In the genomic region with DNA sequence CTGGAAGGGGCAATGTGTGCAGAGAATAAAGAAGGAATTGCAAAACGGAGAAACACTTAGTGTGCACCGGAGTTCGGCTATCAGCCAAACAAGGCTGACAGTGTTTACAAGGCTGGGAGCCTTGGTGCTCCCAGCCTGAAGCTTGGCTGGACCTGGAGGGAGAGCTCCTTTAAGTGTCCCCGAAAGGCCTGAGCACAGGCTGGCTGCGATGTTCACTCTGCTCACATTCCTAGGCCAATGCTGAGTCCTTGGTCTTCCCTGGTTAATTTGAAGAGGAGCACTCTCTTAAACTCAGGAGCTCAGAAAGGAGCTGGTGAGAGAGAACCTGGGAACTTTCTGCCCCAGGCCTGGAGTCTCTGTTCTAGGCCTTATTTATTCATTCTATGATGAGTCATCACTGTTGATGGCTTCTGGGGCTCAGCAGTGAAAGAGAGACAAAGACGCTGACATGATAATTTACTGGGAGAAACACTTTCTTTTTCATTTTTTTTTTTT, we compare ENCODE assay signal across 10 cellular contexts.
DNase-seq lines count a peak whose midpoint lies in the region; ATAC-seq and TF ChIP-seq lines count a peak whose summit lies in the region.
"Had no signal": no experiment of that assay in that cellular context is flagged by ENCODE, and none has a peak within 500 bp of the region (broad histone marks: within the 10 kb centered on the region; RNA-seq: fewer than 3 reads in every experiment).

No MANE protein-coding gene starts in this region.

- in situ Hi-C loops in SK-MEL-5 (cut with HindIII; ENCODE audit: low pct_unique_long_range_greater_than_20kb, low sequenced_read_pairs) = no loop called here
- in situ Hi-C loops in KBM-7 (cut with MboI; ENCODE audit: low pct_unique_long_range_greater_than_20kb, low sequenced_read_pairs) = no loop called here

- peaks cover 10% of the 10 kb centered on the region for H3K4me1 Mint-ChIP-seq in glutamatergic neuron (ENCODE audit: low read depth, unreplicated experiment)

- intact Hi-C loops in sciatic nerve (cut with DNase I) = no loop called here

- H3K9me3 Mint-ChIP-seq in glutamatergic neuron (ENCODE audit: unreplicated experiment) = no peaks in the 10 kb centered on the region

- no peak overlapping the region for H3K4me3 Mint-ChIP-seq in glutamatergic neuron (ENCODE audit: unreplicated experiment)

- peak; percentile 17 for ATAC-seq in sciatic nerve

- H3K27ac Mint-ChIP-seq in glutamatergic neuron (ENCODE audit: unreplicated experiment) = no peak overlapping the region

- no peaks in the 10 kb centered on the region for H3K27me3 Mint-ChIP-seq in glutamatergic neuron (ENCODE audit: unreplicated experiment)

- no peaks in the 10 kb centered on the region for H3K36me3 Mint-ChIP-seq in glutamatergic neuron (ENCODE audit: unreplicated experiment)

- TF ChIP-seq CTCF in glutamatergic neuron (IDR thresholded peaks at IDR 0.05; ENCODE audit: partially characterized antibody, unreplicated experiment) = no peak

- DNase-seq in HCEC 1CT (peak; percentile 69), SK-MEL-5 (ENCODE audit: low read depth, low spot score) (peak; percentile 88), fibroblast of peridontal ligament (ENCODE audit: extremely low read depth) (peak; percentile 42), sciatic nerve (ENCODE audit: low spot score) (no peak), T-helper 9 cell (no peak), KBM-7 (no peak), glutamatergic neuron (no peak)
- DNase-seq: DMS153; left ventricle myocardium inferior; stimulated activated CD4-positive, alpha-beta T cell treated with anti-CD3 and anti-CD28 coated beads, Interleukin-4, amount 100 ng/mL, for 4 hours had no signal

Comparison
In these comparisons a context has a peak if more than half of its experiments do, and no peak if none do; other contexts are left out.
1. DNase-seq: peak in HCEC 1CT (single experiment), SK-MEL-5 (single experiment) and fibroblast of peridontal ligament (single experiment); none in sciatic nerve (single experiment), T-helper 9 cell (single experiment), KBM-7 (single experiment) and glutamatergic neuron (single experiment).